ENCODE assay signal across 8 cellular contexts in the genomic region with DNA sequence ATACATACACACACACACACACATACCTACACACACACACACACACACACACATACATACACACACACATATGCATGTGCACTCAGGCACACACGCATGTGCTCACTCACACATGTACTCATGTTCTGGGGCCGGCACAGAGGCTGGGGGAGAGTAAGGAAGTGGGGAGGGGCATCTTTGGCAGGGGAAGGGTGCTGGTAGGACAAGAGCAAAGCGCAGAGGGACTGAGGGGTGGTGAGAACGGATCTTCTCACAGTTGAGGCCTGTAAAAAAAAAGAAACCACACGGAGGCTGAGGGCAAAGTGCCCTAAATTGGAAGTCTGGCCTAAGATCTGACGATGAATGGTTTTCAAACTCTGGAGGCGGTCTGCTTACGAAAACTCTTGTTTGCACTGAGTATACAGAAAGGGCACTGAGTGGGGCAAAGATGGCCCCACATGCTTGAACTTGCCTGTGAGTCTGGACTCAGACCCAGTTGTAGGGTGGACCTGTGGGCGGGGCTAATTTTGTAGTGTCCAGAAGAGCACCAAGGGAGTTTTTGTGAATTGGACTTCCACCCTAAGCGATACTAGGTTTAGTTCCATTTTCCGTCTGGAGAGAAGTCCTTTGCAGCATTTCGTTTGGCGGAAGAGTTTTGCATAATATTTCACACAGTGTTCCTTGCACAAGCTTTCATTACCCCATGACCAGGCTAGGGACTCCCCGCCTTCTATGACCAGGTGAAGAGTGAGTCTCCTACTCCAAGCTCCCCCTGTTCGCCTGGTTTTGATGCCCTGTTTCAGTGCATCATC.
DNase-seq lines count a peak whose midpoint lies in the region; ATAC-seq and TF ChIP-seq lines count a peak whose summit lies in the region.
"Had no signal": no experiment of that assay in that cellular context is flagged by ENCODE, and none has a peak within 500 bp of the region (broad histone marks: within the 10 kb centered on the region; RNA-seq: fewer than 3 reads in every experiment).

No MANE protein-coding gene starts in this region.

- H3K27me3 Mint-ChIP-seq in stimulated activated naive CD8-positive, alpha-beta T cell treated with anti-CD3 and anti-CD28 coated beads, Interleukin-15, amount 100 ng/mL, for 72 hours = no peaks in the 10 kb centered on the region

- TF ChIP-seq CTCF in body of pancreas (IDR thresholded peaks at IDR 0.05) = no peak

- DNase-seq in body of pancreas = peak in 1 of 4 donors; percentile 42
- no peak for DNase-seq in stimulated activated naive CD8-positive, alpha-beta T cell treated with anti-CD3 and anti-CD28 coated beads, Interleukin-15, amount 100 ng/mL, for 72 hours
- no peak for DNase-seq in NCI-H128 (lab: John Stamatoyannopoulos, UW; ENCODE audit: unreplicated experiment)
- DNase-seq in T1000 (lab: John Stamatoyannopoulos, UW) = no peak

- no peak for TF ChIP-seq POLR2A in body of pancreas (IDR thresholded peaks at IDR 0.05)

- ATAC-seq in GM19455 (IDR thresholded peaks at IDR 0.05; ENCODE audit: unreplicated experiment) = peak; percentile 72
- peak; percentile 60 for ATAC-seq in HG03103 (IDR thresholded peaks at IDR 0.05; ENCODE audit: low read depth, unreplicated experiment)
- ATAC-seq in body of pancreas = peak; percentile 18
- ATAC-seq in stimulated activated naive CD8-positive, alpha-beta T cell treated with anti-CD3 and anti-CD28 coated beads, Interleukin-15, amount 100 ng/mL, for 72 hours = peak; percentile 71
- no peak for ATAC-seq in GM18519 (IDR thresholded peaks at IDR 0.05; ENCODE audit: low FRiP score, unreplicated experiment)
- ATAC-seq: left colon had no signal

- no peaks in the 10 kb centered on the region for H3K4me1 ChIP-seq in body of pancreas

- no peak overlapping the region for H3K4me3 ChIP-seq in body of pancreas

- no peak overlapping the region for H3K27ac ChIP-seq in body of pancreas

- H3K27me3 ChIP-seq in body of pancreas = no peaks in the 10 kb centered on the region

- H3K27ac Mint-ChIP-seq in stimulated activated naive CD8-positive, alpha-beta T cell treated with anti-CD3 and anti-CD28 coated beads, Interleukin-15, amount 100 ng/mL, for 72 hours = no peak overlapping the region

- H3K4me1 Mint-ChIP-seq in stimulated activated naive CD8-positive, alpha-beta T cell treated with anti-CD3 and anti-CD28 coated beads, Interleukin-15, amount 100 ng/mL, for 72 hours = peaks cover 27% of the 10 kb centered on the region

- no peaks in the 10 kb centered on the region for H3K36me3 ChIP-seq in body of pancreas (replicated peaks in 1 of 2; ENCODE audit: insufficient read depth in 1 of 2, low read depth in 2 of 2)

- H3K9me3 ChIP-seq in body of pancreas = no peaks in the 10 kb centered on the region

- WGBS in body of pancreas, 2 donors = 73 to 89% methylated on average over 15 of the region's 15 CpGs

- H3K4me3 Mint-ChIP-seq in stimulated activated naive CD8-positive, alpha-beta T cell treated with anti-CD3 and anti-CD28 coated beads, Interleukin-15, amount 100 ng/mL, for 72 hours = no peak overlapping the region

- no peaks in the 10 kb centered on the region for H3K9me3 Mint-ChIP-seq in stimulated activated naive CD8-positive, alpha-beta T cell treated with anti-CD3 and anti-CD28 coated beads, Interleukin-15, amount 100 ng/mL, for 72 hours

- intact Hi-C loops in body of pancreas (cut with DNase I) = no loop called here
